In the genomic region with DNA sequence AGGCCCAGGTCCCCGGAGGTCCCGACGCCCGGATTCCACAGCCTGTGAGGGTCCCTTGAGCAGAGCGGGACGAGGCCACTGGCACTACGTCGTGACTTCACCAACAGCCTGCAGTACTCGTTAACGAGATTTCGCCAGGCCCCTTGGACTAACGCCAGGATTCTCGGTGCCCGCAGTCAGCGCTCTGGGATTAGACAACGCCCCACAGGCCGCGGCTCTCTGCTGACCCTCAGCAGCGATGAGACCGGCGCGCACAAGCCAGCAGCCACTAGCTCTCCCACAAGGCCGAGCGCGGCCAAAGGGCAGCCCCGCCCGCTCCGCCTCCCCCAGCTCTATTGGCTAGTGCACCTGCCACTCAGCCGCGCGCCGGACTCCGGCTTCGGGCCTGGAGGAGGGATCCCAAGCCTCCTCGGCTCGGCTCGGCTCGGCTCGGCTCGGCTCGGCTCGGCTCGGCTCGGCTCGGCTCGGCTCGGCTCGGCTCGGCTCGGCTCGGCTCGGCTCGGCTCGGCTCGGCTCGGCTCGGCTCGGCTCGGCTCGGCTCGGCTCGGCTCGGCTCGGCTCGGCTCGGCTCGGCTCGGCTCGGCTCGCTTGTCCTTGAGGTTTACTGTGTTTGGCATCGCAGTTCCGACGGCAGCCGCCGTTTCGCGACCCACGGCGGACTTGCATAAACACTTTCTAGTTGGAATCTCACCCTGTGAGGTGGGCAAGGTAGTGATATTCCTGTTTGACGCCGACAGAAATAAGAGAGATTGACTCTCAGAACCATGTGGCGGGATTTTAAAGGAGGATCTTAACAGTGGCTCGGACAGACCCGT, we compare ENCODE assay signal across 8 cellular contexts.
DNase-seq lines count a peak whose midpoint lies in the region; ATAC-seq and TF ChIP-seq lines count a peak whose summit lies in the region.

No MANE protein-coding gene starts in this region.

- TF ChIP-seq CTCF in liver (IDR thresholded peaks at IDR 0.05; ENCODE audit: low read depth, low read length, missing input control): peak; percentile 25

- H3K9me3 ChIP-seq in BLaER1 treated with 17β-estradiol and CSF1 and Interleukin-3, amounts not matched to agents 10 nM and 100 nM (replicated peaks in 1 of 11): no peaks in the 10 kb centered on the region; a peak in 1 of 22 replicates
- H3K9me3 ChIP-seq in liver (ENCODE audit: control insufficient read depth in 4 of 4, low read length in 3 of 4): no peaks in the 10 kb centered on the region

- under 1% methylated on average over 77 of the region's 84 CpGs for WGBS in liver

- peak overlapping the region; percentile 56 to 72 (median 64) for H3K4me3 ChIP-seq in BLaER1 treated with 17β-estradiol and CSF1 and Interleukin-3, amounts not matched to agents 10 nM and 100 nM
- peak overlapping the region; percentile 64 to 87 (median 81) for H3K4me3 ChIP-seq in liver (ENCODE audit: low read depth in 1 of 3, low read length in 3 of 3)

- peaks cover 52 to 61% (median 56%) of the 10 kb centered on the region in 10 experiments for H3K4me1 ChIP-seq in BLaER1 treated with 17β-estradiol and CSF1 and Interleukin-3, amounts not matched to agents 10 nM and 100 nM
- peaks cover 0 to 23% (median 4%) of the 10 kb centered on the region in 4 donors for H3K4me1 ChIP-seq in liver (ENCODE audit: control insufficient read depth in 4 of 4, insufficient read depth in 4 of 4, low read length in 3 of 4)

- H4K20me1 ChIP-seq in BLaER1 treated with 17β-estradiol and CSF1 and Interleukin-3, amounts not matched to agents 10 nM and 100 nM: no peaks in the 10 kb centered on the region

- no peaks in the 10 kb centered on the region for H3K27me3 ChIP-seq in BLaER1 treated with 17β-estradiol and CSF1 and Interleukin-3, amounts not matched to agents 10 nM and 100 nM
- no peaks in the 10 kb centered on the region for H3K27me3 ChIP-seq in liver (ENCODE audit: control insufficient read depth in 4 of 4, insufficient read depth in 4 of 4, low read length in 3 of 4)

- peak overlapping the region; percentile 89 to 96 (median 93) for H3K27ac ChIP-seq in BLaER1 treated with 17β-estradiol and CSF1 and Interleukin-3, amounts not matched to agents 10 nM and 100 nM
- peak overlapping the region; percentile 93 to 95 for H3K27ac ChIP-seq in liver (ENCODE audit: low read depth in 1 of 2, low read length in 2 of 2)

- no peaks in the 10 kb centered on the region for H3K36me3 ChIP-seq in BLaER1 treated with 17β-estradiol and CSF1 and Interleukin-3, amounts not matched to agents 10 nM and 100 nM
- H3K36me3 ChIP-seq in liver (ENCODE audit: control insufficient read depth in 4 of 4, insufficient read depth in 3 of 4, low read depth in 1 of 4, low read length in 3 of 4): peaks cover 0 to 3% (median 0%) of the 10 kb centered on the region in 4 donors

- TF ChIP-seq RAD21 in liver (IDR thresholded peaks at IDR 0.05): peak; percentile 58 to 75

- DNase-seq in NCI-H526 treated with DMSO at 0.1 percent for 48 hours (lab: John Stamatoyannopoulos, UW) (peak; percentile 91), dermis blood vessel endothelial cell (peak; percentile 96)
- DNase-seq in activated CD4-positive, alpha-beta T cell treated with anti-CD3 and anti-CD28 coated beads, Interleukin-2, amount 50 U/mL, for 4 hours: peak; percentile 85 to 86
- peak; percentile 94 for DNase-seq in stimulated activated CD4-positive, alpha-beta T cell treated with anti-CD3 and anti-CD28 coated beads, Interleukin-4, amount 100 ng/mL, for 24 hours

- peak overlapping the region; percentile 77 to 96 (median 91) for H3K4me2 ChIP-seq in BLaER1 treated with 17β-estradiol and CSF1 and Interleukin-3, amounts not matched to agents 10 nM and 100 nM

- H3K9ac ChIP-seq in BLaER1 treated with 17β-estradiol and CSF1 and Interleukin-3, amounts not matched to agents 10 nM and 100 nM: peak overlapping the region; percentile 84 to 94 (median 90)
- peak overlapping the region; percentile 98 to 99 for H3K9ac ChIP-seq in liver (ENCODE audit: low read depth in 1 of 2, low read length in 2 of 2)

- ATAC-seq in GM19324 (IDR thresholded peaks at IDR 0.05; ENCODE audit: low FRiP score, unreplicated experiment) (peak; percentile 100), HG03460 (IDR thresholded peaks at IDR 0.05; ENCODE audit: unreplicated experiment) (peak; percentile 99)

TF ChIP-seq in liver, 16 proteins besides CTCF, POLR2A, EP300 and RAD21:
- TF ChIP-seq YY1 (IDR thresholded peaks at IDR 0.05) (peak; percentile 71), FOXA1 (IDR thresholded peaks at IDR 0.05) (no peak), FOXA2 (IDR thresholded peaks at IDR 0.05) (no peak), GABPA (IDR thresholded peaks at IDR 0.05 in 1 of 2, conservative IDR thresholded peaks at IDR 0.05 in 1 of 2) (peak in 1 of 2 donors; percentile 32), RXRA (IDR thresholded peaks at IDR 0.05) (peak; percentile 73 to 76), EGR1 (IDR thresholded peaks at IDR 0.05; ENCODE audit: low read depth in 2 of 2) (peak in 1 of 2 donors; percentile 54), HNF4A (conservative IDR thresholded peaks at IDR 0.05) (peak; percentile 81 to 90), NR2F2 (IDR thresholded peaks at IDR 0.05) (peak; percentile 65), ATF3 (IDR thresholded peaks at IDR 0.05) (no peak), SP1 (IDR thresholded peaks at IDR 0.05) (peak; percentile 94), HNF4G (IDR thresholded peaks at IDR 0.05) (peak; percentile 81), JUND (IDR thresholded peaks at IDR 0.05) (peak in 1 of 2 donors; percentile 18), TAF1 (conservative IDR thresholded peaks at IDR 0.05) (peak; percentile 81), REST (IDR thresholded peaks at IDR 0.05) (peak; percentile 87)
- TF ChIP-seq, protein P1, sequence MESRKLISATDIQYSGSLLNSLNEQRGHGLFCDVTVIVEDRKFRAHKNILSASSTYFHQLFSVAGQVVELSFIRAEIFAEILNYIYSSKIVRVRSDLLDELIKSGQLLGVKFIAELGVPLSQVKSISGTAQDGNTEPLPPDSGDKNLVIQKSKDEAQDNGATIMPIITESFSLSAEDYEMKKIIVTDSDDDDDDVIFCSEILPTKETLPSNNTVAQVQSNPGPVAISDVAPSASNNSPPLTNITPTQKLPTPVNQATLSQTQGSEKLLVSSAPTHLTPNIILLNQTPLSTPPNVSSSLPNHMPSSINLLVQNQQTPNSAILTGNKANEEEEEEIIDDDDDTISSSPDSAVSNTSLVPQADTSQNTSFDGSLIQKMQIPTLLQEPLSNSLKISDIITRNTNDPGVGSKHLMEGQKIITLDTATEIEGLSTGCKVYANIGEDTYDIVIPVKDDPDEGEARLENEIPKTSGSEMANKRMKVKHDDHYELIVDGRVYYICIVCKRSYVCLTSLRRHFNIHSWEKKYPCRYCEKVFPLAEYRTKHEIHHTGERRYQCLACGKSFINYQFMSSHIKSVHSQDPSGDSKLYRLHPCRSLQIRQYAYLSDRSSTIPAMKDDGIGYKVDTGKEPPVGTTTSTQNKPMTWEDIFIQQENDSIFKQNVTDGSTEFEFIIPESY (IDR thresholded peaks at IDR 0.05): peak; percentile 82
- TF ChIP-seq, protein P2, sequence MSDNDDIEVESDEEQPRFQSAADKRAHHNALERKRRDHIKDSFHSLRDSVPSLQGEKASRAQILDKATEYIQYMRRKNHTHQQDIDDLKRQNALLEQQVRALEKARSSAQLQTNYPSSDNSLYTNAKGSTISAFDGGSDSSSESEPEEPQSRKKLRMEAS (IDR thresholded peaks at IDR 0.05): peak; percentile 41

Comparison
In these comparisons a context has a peak if more than half of its experiments do, and no peak if none do; other contexts are left out.
1. Peak in every context shown above with its lines: DNase-seq, ATAC-seq, H3K4me3 ChIP-seq and H3K27ac ChIP-seq.